2 cellular contexts compared by ENCODE assay signal in the genomic region with DNA sequence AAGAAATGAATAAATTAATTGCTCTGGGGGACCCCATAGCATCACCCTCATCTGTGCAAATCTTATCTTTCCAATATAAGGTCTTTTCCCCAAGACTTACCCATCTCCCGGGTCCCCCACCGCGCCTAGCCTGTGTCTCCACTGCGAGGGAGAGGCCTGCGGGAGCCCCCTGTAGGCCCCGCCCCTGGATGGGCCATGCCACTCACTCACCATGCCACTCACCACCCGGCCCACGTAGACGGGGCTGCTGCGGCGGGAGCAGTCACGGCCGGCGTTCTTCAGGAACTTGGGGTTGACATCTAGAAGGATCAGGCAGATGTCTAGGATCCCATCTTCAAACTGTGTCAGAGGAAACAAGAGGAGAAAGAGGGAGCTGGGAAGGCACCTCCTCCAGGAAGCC.
TF ChIP-seq lines count a peak whose summit lies in the region.

No MANE protein-coding gene starts in this region.

TF ChIP-seq in IMR-90, 13 proteins besides CTCF, POLR2A, EP300 and RAD21:
- TF ChIP-seq MAFK (IDR thresholded peaks at IDR 0.05; ENCODE audit: low read depth, low read length) (no peak), NFE2L2 (IDR thresholded peaks at IDR 0.05; ENCODE audit: low read depth, low read length) (no peak), CEBPB (IDR thresholded peaks at IDR 0.05; ENCODE audit: low read depth, low read length) (no peak), FOS (IDR thresholded peaks at IDR 0.05; ENCODE audit: low read depth, low read length) (no peak)

TF ChIP-seq in endothelial cell of umbilical vein, 7 proteins besides CTCF, POLR2A, EP300 and RAD21:
- TF ChIP-seq GATA2 (IDR thresholded peaks at IDR 0.05; ENCODE audit: insufficient read depth, insufficient read length, low read depth, low read length) (no peak), JUN (IDR thresholded peaks at IDR 0.05; ENCODE audit: borderline replicate concordance, insufficient read depth, insufficient read length, low read depth) (no peak), POLR2AphosphoS5 (IDR thresholded peaks at IDR 0.05; ENCODE audit: insufficient read depth, low read depth, low read length) (no peak), MYC (IDR thresholded peaks at IDR 0.05; ENCODE audit: low read depth, low read length) (no peak), EZH2 (IDR thresholded peaks at IDR 0.05; ENCODE audit: borderline replicate concordance, low read depth, low read length, severe bottlenecking) (no peak), FOS (IDR thresholded peaks at IDR 0.05; ENCODE audit: borderline replicate concordance, insufficient read depth, low read length) (no peak)
- TF ChIP-seq, protein P1, sequence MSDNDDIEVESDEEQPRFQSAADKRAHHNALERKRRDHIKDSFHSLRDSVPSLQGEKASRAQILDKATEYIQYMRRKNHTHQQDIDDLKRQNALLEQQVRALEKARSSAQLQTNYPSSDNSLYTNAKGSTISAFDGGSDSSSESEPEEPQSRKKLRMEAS (IDR thresholded peaks at IDR 0.05; ENCODE audit: insufficient read depth, insufficient read length), result no peak
